1 cellular context compared by ENCODE assay signal in the genomic region with DNA sequence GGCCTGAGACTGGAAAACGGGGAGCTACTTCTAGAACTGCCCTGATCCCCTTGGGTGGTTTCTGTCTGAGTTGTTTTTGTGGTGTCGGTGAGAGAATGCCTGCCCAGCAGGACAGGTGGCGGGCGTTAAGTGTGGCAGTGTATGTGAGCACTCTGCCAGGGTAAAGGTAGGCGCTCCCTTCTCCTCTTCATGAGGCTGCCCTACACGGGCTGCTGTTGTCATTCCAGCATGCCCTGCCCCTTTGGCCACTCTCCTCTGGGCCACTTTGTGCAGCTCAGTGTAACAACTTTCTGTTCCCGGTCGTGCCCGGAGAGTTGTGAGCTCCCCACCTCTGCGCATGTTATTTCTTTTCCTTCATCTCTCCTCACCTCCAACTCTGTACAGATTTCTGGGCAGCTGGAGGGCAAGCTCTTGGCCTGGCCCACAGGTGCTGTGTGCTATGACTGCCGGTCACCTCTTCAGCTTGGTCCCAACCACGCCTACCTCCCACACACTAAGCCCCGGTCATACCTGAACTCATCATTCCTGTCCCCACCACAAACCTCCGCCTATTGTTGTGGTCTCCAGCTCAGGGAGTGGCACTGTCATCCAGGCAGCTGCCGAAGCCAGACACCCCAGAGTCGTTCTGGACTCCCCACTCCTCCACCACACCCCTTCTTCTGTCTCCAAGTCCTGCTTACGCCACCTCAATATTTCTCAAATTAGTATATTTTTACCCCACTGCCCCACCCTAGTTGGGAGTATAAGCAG.
TF ChIP-seq lines count a peak whose summit lies in the region.

No MANE protein-coding gene starts in this region.

TF ChIP-seq in SK-N-SH, 30 proteins besides CTCF, POLR2A, EP300 and RAD21 (continued from another document):
- TF ChIP-seq, protein P1, sequence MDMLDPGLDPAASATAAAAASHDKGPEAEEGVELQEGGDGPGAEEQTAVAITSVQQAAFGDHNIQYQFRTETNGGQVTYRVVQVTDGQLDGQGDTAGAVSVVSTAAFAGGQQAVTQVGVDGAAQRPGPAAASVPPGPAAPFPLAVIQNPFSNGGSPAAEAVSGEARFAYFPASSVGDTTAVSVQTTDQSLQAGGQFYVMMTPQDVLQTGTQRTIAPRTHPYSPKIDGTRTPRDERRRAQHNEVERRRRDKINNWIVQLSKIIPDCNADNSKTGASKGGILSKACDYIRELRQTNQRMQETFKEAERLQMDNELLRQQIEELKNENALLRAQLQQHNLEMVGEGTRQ (IDR thresholded peaks at IDR 0.05; ENCODE audit: borderline replicate concordance, low read depth, low read length), result no peak
- TF ChIP-seq RXRA (IDR thresholded peaks at IDR 0.05; ENCODE audit: borderline replicate concordance, low read depth) (no peak), RFX5 (IDR thresholded peaks at IDR 0.05; ENCODE audit: low read length) (no peak), POLR2AphosphoS5 (IDR thresholded peaks at IDR 0.05; ENCODE audit: low read depth, low read length) (no peak), RCOR1 (IDR thresholded peaks at IDR 0.05; ENCODE audit: low read length) (no peak)
- TF ChIP-seq, protein P2, sequence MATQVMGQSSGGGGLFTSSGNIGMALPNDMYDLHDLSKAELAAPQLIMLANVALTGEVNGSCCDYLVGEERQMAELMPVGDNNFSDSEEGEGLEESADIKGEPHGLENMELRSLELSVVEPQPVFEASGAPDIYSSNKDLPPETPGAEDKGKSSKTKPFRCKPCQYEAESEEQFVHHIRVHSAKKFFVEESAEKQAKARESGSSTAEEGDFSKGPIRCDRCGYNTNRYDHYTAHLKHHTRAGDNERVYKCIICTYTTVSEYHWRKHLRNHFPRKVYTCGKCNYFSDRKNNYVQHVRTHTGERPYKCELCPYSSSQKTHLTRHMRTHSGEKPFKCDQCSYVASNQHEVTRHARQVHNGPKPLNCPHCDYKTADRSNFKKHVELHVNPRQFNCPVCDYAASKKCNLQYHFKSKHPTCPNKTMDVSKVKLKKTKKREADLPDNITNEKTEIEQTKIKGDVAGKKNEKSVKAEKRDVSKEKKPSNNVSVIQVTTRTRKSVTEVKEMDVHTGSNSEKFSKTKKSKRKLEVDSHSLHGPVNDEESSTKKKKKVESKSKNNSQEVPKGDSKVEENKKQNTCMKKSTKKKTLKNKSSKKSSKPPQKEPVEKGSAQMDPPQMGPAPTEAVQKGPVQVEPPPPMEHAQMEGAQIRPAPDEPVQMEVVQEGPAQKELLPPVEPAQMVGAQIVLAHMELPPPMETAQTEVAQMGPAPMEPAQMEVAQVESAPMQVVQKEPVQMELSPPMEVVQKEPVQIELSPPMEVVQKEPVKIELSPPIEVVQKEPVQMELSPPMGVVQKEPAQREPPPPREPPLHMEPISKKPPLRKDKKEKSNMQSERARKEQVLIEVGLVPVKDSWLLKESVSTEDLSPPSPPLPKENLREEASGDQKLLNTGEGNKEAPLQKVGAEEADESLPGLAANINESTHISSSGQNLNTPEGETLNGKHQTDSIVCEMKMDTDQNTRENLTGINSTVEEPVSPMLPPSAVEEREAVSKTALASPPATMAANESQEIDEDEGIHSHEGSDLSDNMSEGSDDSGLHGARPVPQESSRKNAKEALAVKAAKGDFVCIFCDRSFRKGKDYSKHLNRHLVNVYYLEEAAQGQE (IDR thresholded peaks at IDR 0.05; ENCODE audit: low read depth, low read length), result no peak
- TF ChIP-seq, protein P3, sequence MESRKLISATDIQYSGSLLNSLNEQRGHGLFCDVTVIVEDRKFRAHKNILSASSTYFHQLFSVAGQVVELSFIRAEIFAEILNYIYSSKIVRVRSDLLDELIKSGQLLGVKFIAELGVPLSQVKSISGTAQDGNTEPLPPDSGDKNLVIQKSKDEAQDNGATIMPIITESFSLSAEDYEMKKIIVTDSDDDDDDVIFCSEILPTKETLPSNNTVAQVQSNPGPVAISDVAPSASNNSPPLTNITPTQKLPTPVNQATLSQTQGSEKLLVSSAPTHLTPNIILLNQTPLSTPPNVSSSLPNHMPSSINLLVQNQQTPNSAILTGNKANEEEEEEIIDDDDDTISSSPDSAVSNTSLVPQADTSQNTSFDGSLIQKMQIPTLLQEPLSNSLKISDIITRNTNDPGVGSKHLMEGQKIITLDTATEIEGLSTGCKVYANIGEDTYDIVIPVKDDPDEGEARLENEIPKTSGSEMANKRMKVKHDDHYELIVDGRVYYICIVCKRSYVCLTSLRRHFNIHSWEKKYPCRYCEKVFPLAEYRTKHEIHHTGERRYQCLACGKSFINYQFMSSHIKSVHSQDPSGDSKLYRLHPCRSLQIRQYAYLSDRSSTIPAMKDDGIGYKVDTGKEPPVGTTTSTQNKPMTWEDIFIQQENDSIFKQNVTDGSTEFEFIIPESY (IDR thresholded peaks at IDR 0.05; ENCODE audit: borderline replicate concordance, low read depth), result no peak
